In the genomic region with DNA sequence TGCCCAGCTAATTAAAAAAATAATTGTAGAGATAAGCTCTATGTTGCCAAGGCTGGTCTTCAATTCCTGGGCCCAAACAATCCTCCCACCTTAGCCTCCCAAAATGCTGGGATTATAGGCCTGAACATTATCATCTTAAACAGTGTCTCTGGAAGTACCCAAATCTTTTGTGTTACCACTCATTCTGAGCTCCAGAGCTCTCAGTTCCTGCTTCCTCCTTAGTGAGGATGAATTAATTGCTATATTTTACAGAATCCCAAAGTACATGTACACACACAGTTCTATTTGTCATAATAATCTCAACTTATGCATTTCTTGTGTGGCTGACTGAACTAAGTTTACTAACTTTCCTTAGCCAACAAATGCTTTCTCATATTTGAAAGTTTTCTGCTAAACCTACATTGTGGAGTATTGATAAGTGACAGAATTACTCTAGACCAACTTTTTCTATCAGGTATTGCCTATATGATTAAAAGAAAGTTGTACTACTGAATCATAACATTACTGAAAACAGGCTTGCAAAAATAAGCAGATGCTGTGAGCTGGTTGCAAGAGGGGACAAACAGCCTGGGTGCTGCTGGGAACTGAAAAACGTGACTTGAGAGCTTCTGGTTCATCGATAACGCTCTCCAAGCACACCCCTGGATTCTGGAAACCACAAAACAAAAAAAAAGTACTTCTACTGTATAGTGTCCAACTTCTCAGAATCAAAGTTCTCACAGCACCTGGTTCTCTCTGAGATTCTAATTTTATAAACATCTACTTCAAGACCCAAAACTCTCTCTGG, we compare ENCODE assay signal across 11 cellular contexts. TPM values are rescaled to one million over a fixed set of nuclear protein-coding genes. Genes with fewer than 3 reads are reported as not detected.
A peak's percentile ranks its signal among the peaks of the same experiment; 100 is the strongest.
DNase-seq lines count a peak whose midpoint lies in the region; ATAC-seq and TF ChIP-seq lines count a peak whose summit lies in the region.
"Had no signal": no experiment of that assay in that cellular context is flagged by ENCODE, and none has a peak within 500 bp of the region (broad histone marks: within the 10 kb centered on the region; RNA-seq: fewer than 3 reads in every experiment).

No MANE protein-coding gene starts in this region.

- in situ Hi-C loops in G401 (cut with HindIII; ENCODE audit: low sequenced_read_pairs) = no loop called here

- DNase-seq in spleen (no peak), esophagus squamous epithelium (lab: John Stamatoyannopoulos, UW) (no peak), dermis blood vessel endothelial cell (no peak), G401 (ENCODE audit: low spot score) (no peak)
- DNase-seq: occipital lobe; stimulated activated CD4-positive, alpha-beta T cell treated with anti-CD3 and anti-CD28 coated beads, Interleukin-4, amount 100 ng/mL, for 1 hour had no signal

- ATAC-seq in GM18867 (IDR thresholded peaks at IDR 0.05; ENCODE audit: unreplicated experiment) (peak; percentile 97), GM21825 (IDR thresholded peaks at IDR 0.05; ENCODE audit: unreplicated experiment) (peak; percentile 69), HG03520 (IDR thresholded peaks at IDR 0.05; ENCODE audit: unreplicated experiment) (peak; percentile 81)

- no peak overlapping the region for H3K4me3 ChIP-seq in BLaER1 treated with 17β-estradiol and CSF1 and Interleukin-3, amounts not matched to agents 10 nM and 100 nM
- H3K4me3 ChIP-seq in spleen = no peak overlapping the region
- no peak overlapping the region for H3K4me3 ChIP-seq in esophagus squamous epithelium
- H3K4me3 ChIP-seq: SK-N-MC had no signal

- TF ChIP-seq POLR2A in spleen (IDR thresholded peaks at IDR 0.05) (no peak), esophagus squamous epithelium (IDR thresholded peaks at IDR 0.05) (no peak)

- no peak overlapping the region for H3K9ac ChIP-seq in BLaER1 treated with 17β-estradiol and CSF1 and Interleukin-3, amounts not matched to agents 10 nM and 100 nM

- H4K20me1 ChIP-seq in BLaER1 treated with 17β-estradiol and CSF1 and Interleukin-3, amounts not matched to agents 10 nM and 100 nM = peaks cover 0 to 13% (median 0%) of the 10 kb centered on the region in 11 experiments; a peak in 1 of 22 replicates

- peaks cover 0 to 21% (median 7%) of the 10 kb centered on the region in 11 experiments; a peak in 9 of 22 replicates for H3K9me3 ChIP-seq in BLaER1 treated with 17β-estradiol and CSF1 and Interleukin-3, amounts not matched to agents 10 nM and 100 nM (replicated peaks in 1 of 11)
- H3K9me3 ChIP-seq in spleen (no peaks in the 10 kb centered on the region), esophagus squamous epithelium (no peaks in the 10 kb centered on the region)

- 29 to 41% (median 33%) methylated on average over 3 of the region's 3 CpGs for WGBS in spleen, 5 donors
- WGBS in esophagus squamous epithelium, 2 donors = 41 to 43% methylated on average over 3 of the region's 3 CpGs

- H3K4me2 ChIP-seq in BLaER1 treated with 17β-estradiol and CSF1 and Interleukin-3, amounts not matched to agents 10 nM and 100 nM = peak overlapping the region; percentile 11 to 49 (median 37); a peak in 17 of 22 replicates

- H3K27ac ChIP-seq in BLaER1 treated with 17β-estradiol and CSF1 and Interleukin-3, amounts not matched to agents 10 nM and 100 nM = 0 out of 22 replicates have a peak overlapping the region, but pooled peaks of 1 of the 11 experiments have one; percentile 7
- H3K27ac ChIP-seq in spleen = peak overlapping the region in 3 of 8 donors; percentile 29 to 62 (median 46)
- no peak overlapping the region for H3K27ac ChIP-seq in esophagus squamous epithelium
- H3K27ac ChIP-seq: SK-N-MC had no signal

- H3K4me1 ChIP-seq in BLaER1 treated with 17β-estradiol and CSF1 and Interleukin-3, amounts not matched to agents 10 nM and 100 nM = peaks cover 28 to 77% (median 38%) of the 10 kb centered on the region in 10 experiments
- peaks cover 13 to 88% (median 69%) of the 10 kb centered on the region in 6 donors for H3K4me1 ChIP-seq in spleen
- peaks cover 0 to 8% (median 0%) of the 10 kb centered on the region in 3 donors for H3K4me1 ChIP-seq in esophagus squamous epithelium

- H3K36me3 ChIP-seq in BLaER1 treated with 17β-estradiol and CSF1 and Interleukin-3, amounts not matched to agents 10 nM and 100 nM = peaks cover 0 to 25% (median 0%) of the 10 kb centered on the region in 11 experiments; a peak in 5 of 22 replicates
- H3K36me3 ChIP-seq in spleen = no peaks in the 10 kb centered on the region
- H3K36me3 ChIP-seq in esophagus squamous epithelium = no peaks in the 10 kb centered on the region

- TF ChIP-seq CTCF in spleen (IDR thresholded peaks at IDR 0.05 in 8 of 11, conservative IDR thresholded peaks at IDR 0.05 in 3 of 11) (no peak), esophagus squamous epithelium (IDR thresholded peaks at IDR 0.05) (no peak)

- H3K27me3 ChIP-seq in BLaER1 treated with 17β-estradiol and CSF1 and Interleukin-3, amounts not matched to agents 10 nM and 100 nM = no peaks in the 10 kb centered on the region
- no peaks in the 10 kb centered on the region for H3K27me3 ChIP-seq in spleen (replicated peaks in 1 of 7)
- H3K27me3 ChIP-seq in esophagus squamous epithelium = no peaks in the 10 kb centered on the region

- intact Hi-C loops in spleen (cut with DNase I; ENCODE audit: low total_unique reads) (no loop called here), esophagus squamous epithelium (cut with DNase I) (no loop called here)

RNA-seq across cellular contexts. Expression of gene VAV3, which starts 15.3 kb away (rescaled TPM):
- total RNA-seq in spleen (10 to 100 TPM; 28.2 to 63.0 (median 50.0) TPM), esophagus squamous epithelium (100 to 1,000 TPM in 1 of 4 donors, 10 to 100 TPM in 3; 43.4 to 126 (median 76.9) TPM), dermis blood vessel endothelial cell (57.0 and 63.2 TPM in 2 replicates)
- polyA plus RNA-seq in spleen = 10 to 100 TPM; 10.5 to 13.8 (median 13.1) TPM
- total RNA-seq in G401 (2014; rRNA removed; shearing (Covaris generic)) = 0.34 TPM in 1 of 2 replicates, not detected in the other

Comparison
In these comparisons a context has a peak if more than half of its experiments do, and no peak if none do; other contexts are left out.
1. RNA of gene VAV3, which starts 15.3 kb away (total RNA-seq): 43.4 to 126 TPM in esophagus squamous epithelium, 57.0 to 63.2 TPM in dermis blood vessel endothelial cell and 28.2 to 63.0 TPM in spleen; 0.34 TPM in G401; every median in the first group is over 10 times any median in the second.
2. Peak in every context shown above with its lines, with median percentiles within 50 percentile points of each other: ATAC-seq.